ENCODE assay signal across 1 cellular context in genomic region chr9:114924327-114924726, GRCh38.
TF ChIP-seq lines count a peak whose summit lies in the region.

No MANE protein-coding gene starts in this region.

TF ChIP-seq in GM12878, 131 proteins besides CTCF, POLR2A, EP300 and RAD21 (continued from another document):
- TF ChIP-seq ZBTB33 (IDR thresholded peaks at IDR 0.05) = no peak
- TF ChIP-seq CBX5 (IDR thresholded peaks at IDR 0.05; ENCODE audit: low read depth) = no peak
- no peak for TF ChIP-seq MLLT1 (IDR thresholded peaks at IDR 0.05)
- no peak for TF ChIP-seq FOS (IDR thresholded peaks at IDR 0.05; ENCODE audit: borderline replicate concordance, extremely low read depth, insufficient read length)
- TF ChIP-seq EZH2 (IDR thresholded peaks at IDR 0.05; ENCODE audit: borderline replicate concordance, control insufficient read depth, low read depth, low read length) = no peak
- no peak for TF ChIP-seq SKIL (IDR thresholded peaks at IDR 0.05; ENCODE audit: low read depth, poor library complexity, severe bottlenecking)
- no peak for TF ChIP-seq CHD2 (IDR thresholded peaks at IDR 0.05; ENCODE audit: borderline replicate concordance, low read depth, low read length)
- no peak for TF ChIP-seq POLR2AphosphoS2 (IDR thresholded peaks at IDR 0.05; ENCODE audit: low read depth, low read length)
- no peak for TF ChIP-seq ZNF274 (IDR thresholded peaks at IDR 0.05; ENCODE audit: insufficient read depth, insufficient read length)
- TF ChIP-seq SREBF2 (IDR thresholded peaks at IDR 0.05; ENCODE audit: low read length) = no peak
- no peak for TF ChIP-seq MYC (IDR thresholded peaks at IDR 0.05; ENCODE audit: insufficient read depth, insufficient read length, insufficient replicate concordance, low read length, severe bottlenecking)
- no peak for TF ChIP-seq NFIC (IDR thresholded peaks at IDR 0.05; ENCODE audit: low read depth, low read length)
- TF ChIP-seq NR2C2 (IDR thresholded peaks at IDR 0.05; ENCODE audit: borderline replicate concordance, control insufficient read depth, insufficient read length, low read depth) = no peak
TF ChIP-seq in GM12878: peak in this region for 0.
